In genomic region chr4:17997129-17997528, GRCh38 we compare ENCODE assay signal across 1 cellular context.
TF ChIP-seq lines count a peak whose summit lies in the region.

No MANE protein-coding gene starts in this region.

TF ChIP-seq in WTC11, 78 proteins besides CTCF, POLR2A, EP300 and RAD21 (continued from another document):
- TF ChIP-seq, protein P1, sequence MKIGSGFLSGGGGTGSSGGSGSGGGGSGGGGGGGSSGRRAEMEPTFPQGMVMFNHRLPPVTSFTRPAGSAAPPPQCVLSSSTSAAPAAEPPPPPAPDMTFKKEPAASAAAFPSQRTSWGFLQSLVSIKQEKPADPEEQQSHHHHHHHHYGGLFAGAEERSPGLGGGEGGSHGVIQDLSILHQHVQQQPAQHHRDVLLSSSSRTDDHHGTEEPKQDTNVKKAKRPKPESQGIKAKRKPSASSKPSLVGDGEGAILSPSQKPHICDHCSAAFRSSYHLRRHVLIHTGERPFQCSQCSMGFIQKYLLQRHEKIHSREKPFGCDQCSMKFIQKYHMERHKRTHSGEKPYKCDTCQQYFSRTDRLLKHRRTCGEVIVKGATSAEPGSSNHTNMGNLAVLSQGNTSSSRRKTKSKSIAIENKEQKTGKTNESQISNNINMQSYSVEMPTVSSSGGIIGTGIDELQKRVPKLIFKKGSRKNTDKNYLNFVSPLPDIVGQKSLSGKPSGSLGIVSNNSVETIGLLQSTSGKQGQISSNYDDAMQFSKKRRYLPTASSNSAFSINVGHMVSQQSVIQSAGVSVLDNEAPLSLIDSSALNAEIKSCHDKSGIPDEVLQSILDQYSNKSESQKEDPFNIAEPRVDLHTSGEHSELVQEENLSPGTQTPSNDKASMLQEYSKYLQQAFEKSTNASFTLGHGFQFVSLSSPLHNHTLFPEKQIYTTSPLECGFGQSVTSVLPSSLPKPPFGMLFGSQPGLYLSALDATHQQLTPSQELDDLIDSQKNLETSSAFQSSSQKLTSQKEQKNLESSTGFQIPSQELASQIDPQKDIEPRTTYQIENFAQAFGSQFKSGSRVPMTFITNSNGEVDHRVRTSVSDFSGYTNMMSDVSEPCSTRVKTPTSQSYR (CRISPR knock-in tag; IDR thresholded peaks at IDR 0.05), result no peak
- TF ChIP-seq ZNF121 (CRISPR knock-in tag; IDR thresholded peaks at IDR 0.05), result no peak
- no peak for TF ChIP-seq E2F5 (CRISPR knock-in tag; IDR thresholded peaks at IDR 0.05)
- no peak for TF ChIP-seq ZMAT4 (CRISPR knock-in tag; IDR thresholded peaks at IDR 0.05)
- no peak for TF ChIP-seq ZNF416 (CRISPR knock-in tag; IDR thresholded peaks at IDR 0.05)
